9 cellular contexts compared by ENCODE assay signal in genomic region chr5:122312670-122312988, GRCh38. TPM values are rescaled to one million over a fixed set of nuclear protein-coding genes. Genes with fewer than 3 reads are reported as not detected.
DNase-seq lines count a peak whose midpoint lies in the region; ATAC-seq and TF ChIP-seq lines count a peak whose summit lies in the region.
"Had no signal": no experiment of that assay in that cellular context is flagged by ENCODE, and none has a peak within 500 bp of the region (broad histone marks: within the 10 kb centered on the region; RNA-seq: fewer than 3 reads in every experiment).

No MANE protein-coding gene starts in this region.

- DNase-seq in DMS 273 (lab: John Stamatoyannopoulos, UW; ENCODE audit: unreplicated experiment), result peak; percentile 52
- no peak for DNase-seq in DMS 273 treated with DMSO at 0.1 percent for 48 hours (lab: John Stamatoyannopoulos, UW)
- peak; percentile 7 for DNase-seq in RPMI7951 (ENCODE audit: low read depth)
- peak; percentile 36 for DNase-seq in fibroblast of villous mesenchyme (ENCODE audit: low read depth)
- peak; percentile 16 for DNase-seq in occipital lobe (lab: John Stamatoyannopoulos, UW)
- no peak for DNase-seq in stimulated activated CD4-positive, alpha-beta T cell treated with anti-CD3 and anti-CD28 coated beads, Interleukin-4, amount 100 ng/mL, for 4 hours

- TF ChIP-seq CTCF in fibroblast of villous mesenchyme (IDR thresholded peaks at IDR 0.05; ENCODE audit: insufficient read depth, low read depth, low read length), result no peak

- no peak for ATAC-seq in HG03108 (IDR thresholded peaks at IDR 0.05; ENCODE audit: unreplicated experiment)
- no peak for ATAC-seq in HG03571 (IDR thresholded peaks at IDR 0.05; ENCODE audit: unreplicated experiment)

- H3K4me3 ChIP-seq in fibroblast of villous mesenchyme (ENCODE audit: low read depth, low read length), result peak overlapping the region; percentile 75

RNA-seq across cellular contexts. Expression of gene SNCAIP, which starts 0.6 kb away (rescaled TPM):
- not detected in 2 replicates for total RNA-seq in RPMI7951 (2014; rRNA removed; shearing (Covaris generic))
- total RNA-seq in fibroblast of villous mesenchyme, result 19.0 and 32.5 TPM in 2 replicates
- 48.2 TPM for total RNA-seq in occipital lobe
- total RNA-seq: T-helper 2 cell treated with Interferon-gamma antibody and Interleukin-4, amounts not matched to agents 100 ng/mL and 5 ng/mL, for 36 hours had no signal

Comparison
In these comparisons a context has a peak if more than half of its experiments do, and no peak if none do; other contexts are left out.
1. DNase-seq: peak in DMS 273 (single experiment), RPMI7951 (single experiment), fibroblast of villous mesenchyme (single experiment) and occipital lobe (single experiment); none in DMS 273 treated with DMSO at 0.1 percent for 48 hours (single experiment) and stimulated activated CD4-positive, alpha-beta T cell treated with anti-CD3 and anti-CD28 coated beads, Interleukin-4, amount 100 ng/mL, for 4 hours (0 of 2).
2. RNA of gene SNCAIP, which starts 0.6 kb away (total RNA-seq): 48.2 TPM in occipital lobe (single experiment) and 19.0 to 32.5 TPM in fibroblast of villous mesenchyme; not detected in RPMI7951; every median in the first group is over 10 times any median in the second.